Comparison of ENCODE assay signal across 8 cellular contexts in genomic region chr3:49028298-49028672, GRCh38. TPM values are rescaled to one million over a fixed set of nuclear protein-coding genes. Genes with fewer than 3 reads are reported as not detected.
DNase-seq lines count a peak whose midpoint lies in the region; ATAC-seq, FAIRE-seq and TF ChIP-seq lines count a peak whose summit lies in the region.

No MANE protein-coding gene starts in this region.

- H3K9me3 ChIP-seq in heart right ventricle (no peaks in the 10 kb centered on the region), GM12878 (replicated peaks; ENCODE audit: control insufficient read depth, insufficient read depth, low read length) (no peaks in the 10 kb centered on the region), lung (ENCODE audit: control insufficient read depth in 2 of 2, insufficient read depth in 1 of 2, low read length in 1 of 2) (no peaks in the 10 kb centered on the region), upper lobe of left lung (no peaks in the 10 kb centered on the region)

- H3K27ac ChIP-seq in heart right ventricle (peak overlapping the region in 9 of 10 donors; percentile 87 to 98 (median 92)), GM12878 (ENCODE audit: control insufficient read depth, insufficient read depth) (no peak overlapping the region), lung (ENCODE audit: low read depth in 1 of 2, low read length in 1 of 2) (peak overlapping the region; percentile 4 to 93), upper lobe of left lung (peak overlapping the region; percentile 88 to 93 (median 92))

- POLR2A ChIA-PET in GM12878 (lab: Charles Lee), result interaction anchor here (1.1 to 2.3 kb wide), 6 partner anchors 9 to 66 kb away, joined by 3 to 27 read pairs (median 10); partner anchors contain the start of genes DALRD3, P4HTM, QRICH1 and WDR6

- H3K36me3 ChIP-seq in heart right ventricle, result peaks cover 0 to 83% (median 57%) of the 10 kb centered on the region in 9 donors
- H3K36me3 ChIP-seq in GM12878 (ENCODE audit: control insufficient read depth in 2 of 2, insufficient read depth in 2 of 2, low read length in 1 of 2), result peaks cover 37 to 43% of the 10 kb centered on the region in 2 experiments
- peaks cover 12 to 55% of the 10 kb centered on the region in 2 donors for H3K36me3 ChIP-seq in lung (ENCODE audit: control insufficient read depth in 2 of 2, insufficient read depth in 2 of 2, low read length in 2 of 2)
- peaks cover 31 to 76% (median 58%) of the 10 kb centered on the region in 4 donors for H3K36me3 ChIP-seq in upper lobe of left lung

- TF ChIP-seq EP300 in GM12878 (IDR thresholded peaks at IDR 0.05; ENCODE audit: borderline replicate concordance in 1 of 2, control insufficient read depth in 1 of 2, low read depth in 2 of 2, low read length in 2 of 2) (no peak), upper lobe of left lung (IDR thresholded peaks at IDR 0.05) (no peak)

- intact Hi-C loops in heart right ventricle (cut with DNase I), result loop anchor here in 1 of 10 donors (10.0 kb wide), 1 partner anchor 397 kb away; the partner anchor contains the start of genes AMT and NICN1
- intact Hi-C loops in left cardiac atrium (cut with DNase I), result no loop called here
- intact Hi-C loops in GM12878 (cut with micrococcal nuclease; ENCODE audit: unreplicated experiment), result loop anchor here (2.0 to 10.0 kb wide), 3 partner anchors 67 to 647 kb away; partner anchors contain the start of genes APEH, QRICH1 and USP4

- WGBS in heart right ventricle, 2 donors, result 86 to 88% methylated on average over 4 of the region's 4 CpGs
- WGBS in GM12878 (ENCODE audit: insufficient coverage, insufficient replicate concordance, low lambda C conversion rate, missing lambda C conversion rate), result 51% methylated on average over 4 of the region's 4 CpGs
- WGBS in lung, 2 donors, result 86 to 96% methylated on average over 4 of the region's 4 CpGs
- 81 to 84% methylated on average over 4 of the region's 4 CpGs for WGBS in upper lobe of left lung, 2 donors

- RAD21 ChIA-PET in GM12878 (lab: Charles Lee; ENCODE audit: unreplicated experiment), result interaction anchor here (1.1 to 2.3 kb wide), 4 partner anchors 9 to 40 kb away, joined by 3 to 32 read pairs (median 9); partner anchors contain the start of genes DALRD3, P4HTM and WDR6

- DNase-seq in heart right ventricle, result no peak
- DNase-seq in left cardiac atrium, result no peak
- no peak for DNase-seq in GM12878 (ENCODE audit: low read depth, low spot score)
- no peak for DNase-seq in lung (ENCODE audit: low spot score)
- no peak for DNase-seq in upper lobe of left lung
- no peak for DNase-seq in foreskin melanocyte
- no peak for DNase-seq in omental fat pad (ENCODE audit: low spot score)

- ATAC-seq in heart right ventricle, result no peak
- no peak for ATAC-seq in left cardiac atrium
- ATAC-seq in GM12878, result no peak
- ATAC-seq in lung (ENCODE audit: insufficient read depth, low FRiP score), result no peak
- ATAC-seq in upper lobe of left lung (ENCODE audit: low FRiP score in 2 of 2), result no peak
- ATAC-seq in HG02763 (IDR thresholded peaks at IDR 0.05; ENCODE audit: unreplicated experiment), result no peak
- no peak for ATAC-seq in omental fat pad (ENCODE audit: low FRiP score)

- H2AFZ ChIP-seq in GM12878 (ENCODE audit: control insufficient read depth, low read depth, low read length), result no peak overlapping the region

- BruUV-seq in GM12878 (replicated peaks; lab: Mats Ljungman, UMichigan), result no TSS peak

- H3K27me3 ChIP-seq in heart right ventricle (no peaks in the 10 kb centered on the region), GM12878 (replicated peaks in 1 of 2; ENCODE audit: control insufficient read depth in 2 of 2, insufficient read depth in 2 of 2, low read length in 1 of 2) (no peaks in the 10 kb centered on the region), lung (ENCODE audit: control insufficient read depth, insufficient read depth) (no peaks in the 10 kb centered on the region), upper lobe of left lung (no peaks in the 10 kb centered on the region)

- H3K79me2 ChIP-seq in GM12878 (ENCODE audit: control insufficient read depth, insufficient read depth, low read length), result peaks cover 35% of the 10 kb centered on the region

- CTCF ChIA-PET in GM12878 (lab: Yijun Ruan, JAX), result interaction anchor here (1.1 to 2.3 kb wide), 5 partner anchors 8 to 76 kb away, joined by 3 to 45 read pairs (median 4); partner anchors contain the start of genes P4HTM and QRICH1

- TF ChIP-seq POLR2A in GM12878 (IDR thresholded peaks at IDR 0.05; ENCODE audit: low read depth, low read length) (no peak), upper lobe of left lung (IDR thresholded peaks at IDR 0.05) (no peak)

- H3K4me3 ChIP-seq in heart right ventricle, result peak overlapping the region; percentile 49 to 97 (median 67)
- peak overlapping the region; percentile 79 for H3K4me3 ChIP-seq in GM12878
- H3K4me3 ChIP-seq in lung, result no peak overlapping the region
- H3K4me3 ChIP-seq in upper lobe of left lung, result peak overlapping the region in 2 of 4 donors; percentile 70 to 88

- H3K4me1 ChIP-seq in heart right ventricle (peaks cover 6 to 55% (median 21%) of the 10 kb centered on the region in 9 donors), GM12878 (ENCODE audit: control insufficient read depth, insufficient read depth, low read length) (peaks cover 13% of the 10 kb centered on the region), lung (ENCODE audit: control insufficient read depth in 2 of 2, insufficient read depth in 2 of 2, low read length in 2 of 2) (peaks cover 7 to 11% of the 10 kb centered on the region in 2 donors), upper lobe of left lung (peaks cover 15 to 27% (median 20%) of the 10 kb centered on the region in 4 donors)

- in situ Hi-C loops in GM12878 (cut with MboI), result no loop called here

- no peaks in the 10 kb centered on the region for H4K20me1 ChIP-seq in GM12878 (ENCODE audit: control insufficient read depth, insufficient read depth)

- TF ChIP-seq RAD21 in GM12878 (IDR thresholded peaks at IDR 0.05; ENCODE audit: insufficient read depth, low read depth, low read length), result no peak

- SMC1A ChIA-PET in GM12878 (lab: Charles Lee; ENCODE audit: uncharacterized antibody, unreplicated experiment), result interaction anchor here (1.1 to 1.5 kb wide), 2 partner anchors 11 to 40 kb away, joined by 3 to 4 read pairs; no protein-coding TSS in a partner anchor

- no peak for FAIRE-seq in GM12878 (lab: Jason Lieb, UNC)

- peak overlapping the region; percentile 90 for H3K9ac ChIP-seq in GM12878 (ENCODE audit: control insufficient read depth, insufficient read depth, low read length)

- peak overlapping the region; percentile 65 for H3K4me2 ChIP-seq in GM12878 (ENCODE audit: control insufficient read depth, insufficient read depth)

- TF ChIP-seq CTCF in heart right ventricle (IDR thresholded peaks at IDR 0.05) (no peak), GM12878 (IDR thresholded peaks at IDR 0.05 in 2 of 3, conservative IDR thresholded peaks at IDR 0.05 in 1 of 3; ENCODE audit: control insufficient read depth in 2 of 3, extremely low read depth in 1 of 3, insufficient read depth in 1 of 3, low read depth in 3 of 3, low read length in 3 of 3) (no peak), lung (IDR thresholded peaks at IDR 0.05; ENCODE audit: control extremely low read depth, extremely low read depth) (no peak), upper lobe of left lung (IDR thresholded peaks at IDR 0.05) (no peak), omental fat pad (IDR thresholded peaks at IDR 0.05) (no peak)

RNA-seq across cellular contexts. Expression of gene IMPDH2, which starts 0.9 kb away (rescaled TPM):
- total RNA-seq in heart right ventricle (10 to 100 TPM; 40.7 to 70.3 (median 58.4) TPM), left cardiac atrium (10 to 100 TPM; 60.2 to 71.3 TPM), GM12878 (2014; rRNA removed) (372 and 393 TPM in 2 replicates), GM12878 (2014; rRNA removed; fragmentation: Illumina TruSeq; extraction: Trizol) (334 and 349 TPM in 2 replicates), GM12878 (2021) (308 and 317 TPM in 2 replicates), lung (100 to 1,000 TPM; 166 to 216 TPM), upper lobe of left lung (100 to 1,000 TPM in 3 of 6 donors, 10 to 100 TPM in 3; 67.1 to 142 (median 97.3) TPM), omental fat pad (100 to 1,000 TPM; 125 to 149 (median 138) TPM)
- polyA plus RNA-seq in heart right ventricle (100 to 1,000 TPM in 1 of 2 donors, 10 to 100 TPM in 1; 84.0 to 105 TPM), GM12878 (2011; rRNA removed) (152 and 190 TPM in 2 replicates), GM12878 (2014; fragmentation: Illumina TruSeq; extraction: Trizol) (293 and 341 TPM in 2 replicates), GM12878 (2014; fragmentation: Nextera tagmentation; extraction: Ambion mirVana) (100 to 1,000 TPM; 386 to 424 TPM), GM12878 (2014; rRNA removed) (354 and 382 TPM in 2 replicates), GM12878 (2016; fragmentation: Nextera tagmentation; extraction: Ambion mirVana) (100 to 1,000 TPM; 229 to 255 TPM), lung (100 to 1,000 TPM; 129 to 154 TPM)
- total RNA-seq in GM12878 (2013; cell fraction: nucleolus; rRNA removed), result 55.4 and 63.7 TPM in 2 replicates
- 134 TPM for polyA plus RNA-seq in GM12878 (2011; ENCODE audit: low read depth)
- 208 and 253 TPM in 2 replicates for polyA plus RNA-seq in GM12878 (2011; cell fraction: cytosol; rRNA removed)
- polyA plus RNA-seq in GM12878 (2011; cell fraction: nucleus; rRNA removed), result 262 and 292 TPM in 2 replicates
- polyA plus RNA-seq in GM12878 (2012), result 207 and 239 TPM in 2 replicates
- polyA minus RNA-seq in GM12878 (2011; rRNA and poly(A)+ RNA removed), result 372 and 405 TPM in 2 replicates
- polyA minus RNA-seq in GM12878 (2011; cell fraction: cytosol; rRNA and poly(A)+ RNA removed), result 143 and 161 TPM in 2 replicates
- 90.9 and 128 TPM in 2 replicates for polyA minus RNA-seq in GM12878 (2011; cell fraction: nucleus; rRNA and poly(A)+ RNA removed)

RNA-seq across cellular contexts. Expression of gene NDUFAF3, which starts 6.4 kb away (rescaled TPM):
- total RNA-seq in heart right ventricle (100 to 1,000 TPM; 154 to 186 (median 167) TPM), left cardiac atrium (100 to 1,000 TPM; 135 to 138 TPM), GM12878 (2014; rRNA removed) (133 and 136 TPM in 2 replicates), GM12878 (2014; rRNA removed; fragmentation: Illumina TruSeq; extraction: Trizol) (34.1 and 37.1 TPM in 2 replicates), GM12878 (2021) (83.5 and 87.4 TPM in 2 replicates), lung (100 to 1,000 TPM in 1 of 2 donors, 10 to 100 TPM in 1; 49.9 to 115 TPM), upper lobe of left lung (100 to 1,000 TPM in 3 of 6 donors, 10 to 100 TPM in 3; 75.4 to 166 (median 101) TPM), omental fat pad (100 to 1,000 TPM; 108 to 175 (median 140) TPM)
- polyA plus RNA-seq in heart right ventricle (100 to 1,000 TPM; 184 to 280 TPM), GM12878 (2011; rRNA removed) (15.4 and 25.4 TPM in 2 replicates), GM12878 (2014; fragmentation: Illumina TruSeq; extraction: Trizol) (13.3 and 40.4 TPM in 2 replicates), GM12878 (2014; fragmentation: Nextera tagmentation; extraction: Ambion mirVana) (10 to 100 TPM; 31.3 to 40.2 TPM), GM12878 (2014; rRNA removed) (103 and 121 TPM in 2 replicates), GM12878 (2016; fragmentation: Nextera tagmentation; extraction: Ambion mirVana) (100 to 1,000 TPM; 217 to 228 TPM), lung (100 to 1,000 TPM; 105 to 143 TPM)
- 33.2 and 42.5 TPM in 2 replicates for total RNA-seq in GM12878 (2013; cell fraction: nucleolus; rRNA removed)
- polyA plus RNA-seq in GM12878 (2011; ENCODE audit: low read depth), result 16.8 TPM
- 35.8 and 53.0 TPM in 2 replicates for polyA plus RNA-seq in GM12878 (2011; cell fraction: cytosol; rRNA removed)
- 32.3 and 42.2 TPM in 2 replicates for polyA plus RNA-seq in GM12878 (2011; cell fraction: nucleus; rRNA removed)
- polyA plus RNA-seq in GM12878 (2012), result 65.0 and 79.2 TPM in 2 replicates
- 16.4 and 40.1 TPM in 2 replicates for polyA minus RNA-seq in GM12878 (2011; rRNA and poly(A)+ RNA removed)
- polyA minus RNA-seq in GM12878 (2011; cell fraction: cytosol; rRNA and poly(A)+ RNA removed), result 19.6 and 26.5 TPM in 2 replicates
- 33.2 and 63.3 TPM in 2 replicates for polyA minus RNA-seq in GM12878 (2011; cell fraction: nucleus; rRNA and poly(A)+ RNA removed)

RNA-seq across cellular contexts. Expression of gene DALRD3, which starts 9.9 kb away (rescaled TPM):
- 10 to 100 TPM in 8 of 10 donors, 1 to 10 TPM in 2; 7.6 to 17.8 (median 13.9) TPM for total RNA-seq in heart right ventricle
- 10 to 100 TPM; 15.2 to 16.1 TPM for polyA plus RNA-seq in heart right ventricle
- total RNA-seq in left cardiac atrium, result 10 to 100 TPM in 1 of 2 donors, 1 to 10 TPM in 1; 9.8 to 10.1 TPM
- total RNA-seq in GM12878 (2013; cell fraction: nucleolus; rRNA removed), result 13.2 and 15.2 TPM in 2 replicates
- total RNA-seq in GM12878 (2014; rRNA removed), result 28.2 and 30.4 TPM in 2 replicates
- total RNA-seq in GM12878 (2014; rRNA removed; fragmentation: Illumina TruSeq; extraction: Trizol), result 12.2 and 14.9 TPM in 2 replicates
- total RNA-seq in GM12878 (2021), result 20.5 and 23.7 TPM in 2 replicates
- 18.4 TPM for polyA plus RNA-seq in GM12878 (2011; ENCODE audit: low read depth)
- polyA plus RNA-seq in GM12878 (2011; rRNA removed), result 15.6 and 26.3 TPM in 2 replicates
- polyA plus RNA-seq in GM12878 (2011; cell fraction: cytosol; rRNA removed), result 43.0 and 43.1 TPM in 2 replicates
- polyA plus RNA-seq in GM12878 (2011; cell fraction: nucleus; rRNA removed), result 77.6 and 87.5 TPM in 2 replicates
- 18.4 and 24.7 TPM in 2 replicates for polyA plus RNA-seq in GM12878 (2012)
- polyA plus RNA-seq in GM12878 (2014; fragmentation: Illumina TruSeq; extraction: Trizol), result 13.8 and 15.7 TPM in 2 replicates
- 10 to 100 TPM; 10.1 to 21.9 TPM for polyA plus RNA-seq in GM12878 (2014; fragmentation: Nextera tagmentation; extraction: Ambion mirVana)
- 23.0 and 27.3 TPM in 2 replicates for polyA plus RNA-seq in GM12878 (2014; rRNA removed)
- polyA plus RNA-seq in GM12878 (2016; fragmentation: Nextera tagmentation; extraction: Ambion mirVana), result 10 to 100 TPM; 21.2 to 26.0 TPM
- polyA minus RNA-seq in GM12878 (2011; rRNA and poly(A)+ RNA removed), result 31.2 and 44.4 TPM in 2 replicates
- 11.9 and 12.6 TPM in 2 replicates for polyA minus RNA-seq in GM12878 (2011; cell fraction: cytosol; rRNA and poly(A)+ RNA removed)
- 21.5 and 34.7 TPM in 2 replicates for polyA minus RNA-seq in GM12878 (2011; cell fraction: nucleus; rRNA and poly(A)+ RNA removed)
- 10 to 100 TPM; 37.7 to 39.5 TPM for total RNA-seq in lung
- polyA plus RNA-seq in lung, result 10 to 100 TPM; 24.3 to 28.8 TPM
- total RNA-seq in upper lobe of left lung, result 10 to 100 TPM; 28.5 to 67.1 (median 35.7) TPM
- 10 to 100 TPM; 15.3 to 36.9 (median 30.9) TPM for total RNA-seq in omental fat pad

RNA-seq across cellular contexts. Expression of gene WDR6, which starts 21.1 kb away (rescaled TPM):
- total RNA-seq in heart right ventricle (10 to 100 TPM; 70.4 to 98.8 (median 76.5) TPM), left cardiac atrium (10 to 100 TPM; 76.1 to 77.1 TPM), GM12878 (2014; rRNA removed) (72.6 and 85.5 TPM in 2 replicates), GM12878 (2014; rRNA removed; fragmentation: Illumina TruSeq; extraction: Trizol) (57.8 and 59.9 TPM in 2 replicates), GM12878 (2021) (150 and 169 TPM in 2 replicates), lung (100 to 1,000 TPM in 1 of 2 donors, 10 to 100 TPM in 1; 88.7 to 138 TPM), upper lobe of left lung (100 to 1,000 TPM; 100 to 279 (median 123) TPM), omental fat pad (100 to 1,000 TPM in 1 of 4 donors, 10 to 100 TPM in 3; 69.2 to 121 (median 81.5) TPM)
- polyA plus RNA-seq in heart right ventricle (100 to 1,000 TPM in 1 of 2 donors, 10 to 100 TPM in 1; 77.5 to 126 TPM), GM12878 (2011; rRNA removed) (53.5 and 119 TPM in 2 replicates), GM12878 (2014; fragmentation: Illumina TruSeq; extraction: Trizol) (60.4 and 105 TPM in 2 replicates), GM12878 (2014; fragmentation: Nextera tagmentation; extraction: Ambion mirVana) (10 to 100 TPM; 21.3 to 24.1 TPM), GM12878 (2014; rRNA removed) (126 and 141 TPM in 2 replicates), GM12878 (2016; fragmentation: Nextera tagmentation; extraction: Ambion mirVana) (100 to 1,000 TPM; 110 to 116 TPM), lung (100 to 1,000 TPM in 1 of 2 donors, 10 to 100 TPM in 1; 80.3 to 130 TPM)
- 194 and 215 TPM in 2 replicates for total RNA-seq in GM12878 (2013; cell fraction: nucleolus; rRNA removed)
- 121 TPM for polyA plus RNA-seq in GM12878 (2011; ENCODE audit: low read depth)
- 133 and 171 TPM in 2 replicates for polyA plus RNA-seq in GM12878 (2011; cell fraction: cytosol; rRNA removed)
- 1,270 and 1,449 TPM in 2 replicates for polyA plus RNA-seq in GM12878 (2011; cell fraction: nucleus; rRNA removed)
- 156 and 221 TPM in 2 replicates for polyA plus RNA-seq in GM12878 (2012)
- polyA minus RNA-seq in GM12878 (2011; rRNA and poly(A)+ RNA removed), result 115 and 118 TPM in 2 replicates
- 32.7 and 37.9 TPM in 2 replicates for polyA minus RNA-seq in GM12878 (2011; cell fraction: cytosol; rRNA and poly(A)+ RNA removed)
- polyA minus RNA-seq in GM12878 (2011; cell fraction: nucleus; rRNA and poly(A)+ RNA removed), result 59.1 and 87.9 TPM in 2 replicates

RNA-seq across cellular contexts. Expression of gene P4HTM, which starts 38.2 kb away (rescaled TPM):
- total RNA-seq in heart right ventricle, result 10 to 100 TPM; 23.8 to 41.7 (median 30.8) TPM
- polyA plus RNA-seq in heart right ventricle, result 10 to 100 TPM; 25.8 to 30.9 TPM
- 10 to 100 TPM; 32.8 to 33.9 TPM for total RNA-seq in left cardiac atrium
- total RNA-seq in GM12878 (2013; cell fraction: nucleolus; rRNA removed), result 81.4 and 96.2 TPM in 2 replicates
- 27.1 and 31.1 TPM in 2 replicates for total RNA-seq in GM12878 (2014; rRNA removed)
- total RNA-seq in GM12878 (2014; rRNA removed; fragmentation: Illumina TruSeq; extraction: Trizol), result 13.6 and 13.7 TPM in 2 replicates
- total RNA-seq in GM12878 (2021), result 24.4 and 28.6 TPM in 2 replicates
- polyA plus RNA-seq in GM12878 (2011; ENCODE audit: low read depth), result 8.2 TPM
- 15.8 and 23.6 TPM in 2 replicates for polyA plus RNA-seq in GM12878 (2011; rRNA removed)
- polyA plus RNA-seq in GM12878 (2011; cell fraction: cytosol; rRNA removed), result 23.6 and 35.3 TPM in 2 replicates
- 153 and 183 TPM in 2 replicates for polyA plus RNA-seq in GM12878 (2011; cell fraction: nucleus; rRNA removed)
- polyA plus RNA-seq in GM12878 (2012), result 16.8 and 20.6 TPM in 2 replicates
- 5.3 and 9.7 TPM in 2 replicates for polyA plus RNA-seq in GM12878 (2014; fragmentation: Illumina TruSeq; extraction: Trizol)
- 1 to 10 TPM in 1 of 2 experiments, under 1 TPM in 1; 0.76 to 6.5 TPM for polyA plus RNA-seq in GM12878 (2014; fragmentation: Nextera tagmentation; extraction: Ambion mirVana)
- polyA plus RNA-seq in GM12878 (2014; rRNA removed), result 28.7 and 28.8 TPM in 2 replicates
- polyA plus RNA-seq in GM12878 (2016; fragmentation: Nextera tagmentation; extraction: Ambion mirVana), result 10 to 100 TPM; 22.7 to 23.1 TPM
- 33.9 and 57.0 TPM in 2 replicates for polyA minus RNA-seq in GM12878 (2011; rRNA and poly(A)+ RNA removed)
- polyA minus RNA-seq in GM12878 (2011; cell fraction: cytosol; rRNA and poly(A)+ RNA removed), result 22.1 and 39.0 TPM in 2 replicates
- polyA minus RNA-seq in GM12878 (2011; cell fraction: nucleus; rRNA and poly(A)+ RNA removed), result 65.0 and 89.6 TPM in 2 replicates
- 10 to 100 TPM; 58.8 to 66.4 TPM for total RNA-seq in lung
- polyA plus RNA-seq in lung, result 10 to 100 TPM; 36.0 to 36.2 TPM
- total RNA-seq in upper lobe of left lung, result 100 to 1,000 TPM in 1 of 6 donors, 10 to 100 TPM in 5; 44.2 to 184 (median 69.9) TPM
- total RNA-seq in omental fat pad, result 10 to 100 TPM; 25.7 to 43.1 (median 28.2) TPM
